In genomic region chr4:71765837-71766236, GRCh38 we compare ENCODE assay signal across 23 cellular contexts. TPM values are rescaled to one million over a fixed set of nuclear protein-coding genes. Genes with fewer than 3 reads are reported as not detected.
DNase-seq lines count a peak whose midpoint lies in the region; ATAC-seq, FAIRE-seq and TF ChIP-seq lines count a peak whose summit lies in the region.
"Had no signal": no experiment of that assay in that cellular context is flagged by ENCODE, and none has a peak within 500 bp of the region (broad histone marks: within the 10 kb centered on the region; RNA-seq: fewer than 3 reads in every experiment).

No MANE protein-coding gene starts in this region.

- H3K79me2 ChIP-seq in GM23338 (replicated peaks; ENCODE audit: insufficient read depth) (no peaks in the 10 kb centered on the region), MM.1S (ENCODE audit: low read length) (no peaks in the 10 kb centered on the region)

- DNase-seq in GM23338 (ENCODE audit: low spot score): peak; percentile 24
- DNase-seq in MM.1S: no peak
- DNase-seq in bronchial epithelial cell (ENCODE audit: low read depth): peak; percentile 4
- no peak for DNase-seq in NCI-H510A (lab: John Stamatoyannopoulos, UW)
- no peak for DNase-seq in middle frontal gyrus (ENCODE audit: extremely low spot score, low spot score)
- DNase-seq: CD4-positive, alpha-beta memory T cell; DMS153; HFFc6; NCI-H1694 treated with DMSO at 0.1 percent for 48 hours; NCI-H510A treated with DMSO at 0.1 percent for 48 hours; SW 1271 had no signal

- peaks cover 25% of the 10 kb centered on the region for H3K4me1 Mint-ChIP-seq in GM23338
- no peaks in the 10 kb centered on the region for H3K4me1 Mint-ChIP-seq in stimulated activated memory B cell treated with anti-CD40 and anti-IgM and Interleukin-4, amounts not matched to agents 10 μg/mL and 1 μg/mL and 100 μg/mL, for 72 hours
- H3K4me1 Mint-ChIP-seq: CD4-positive, alpha-beta memory T cell had no signal

- H3K9ac ChIP-seq in MM.1S (ENCODE audit: low read length) (no peak overlapping the region), iPS-18a (ENCODE audit: low read length) (no peak overlapping the region)
- H3K9ac ChIP-seq: BLaER1 had no signal

- ATAC-seq in GM23338 (peak; percentile 84), HG03196 (IDR thresholded peaks at IDR 0.05; ENCODE audit: unreplicated experiment) (no peak)
- ATAC-seq in stimulated activated memory B cell treated with anti-CD40 and anti-IgM and Interleukin-4, amounts not matched to agents 10 μg/mL and 1 μg/mL and 100 μg/mL, for 72 hours: no peak
- ATAC-seq: A549, GM12878, Right ventricle myocardium inferior had no signal

- H3K4me3 Mint-ChIP-seq in GM23338: no peak overlapping the region
- H3K4me3 Mint-ChIP-seq in stimulated activated memory B cell treated with anti-CD40 and anti-IgM and Interleukin-4, amounts not matched to agents 10 μg/mL and 1 μg/mL and 100 μg/mL, for 72 hours: no peak overlapping the region
- H3K4me3 Mint-ChIP-seq: CD4-positive, alpha-beta memory T cell; HFFc6 had no signal

- peaks cover 21% of the 10 kb centered on the region for H3K9me3 Mint-ChIP-seq in GM23338
- H3K9me3 Mint-ChIP-seq in stimulated activated memory B cell treated with anti-CD40 and anti-IgM and Interleukin-4, amounts not matched to agents 10 μg/mL and 1 μg/mL and 100 μg/mL, for 72 hours: no peaks in the 10 kb centered on the region
- H3K9me3 Mint-ChIP-seq: HFFc6 had no signal

- no peaks in the 10 kb centered on the region for H3K9me3 ChIP-seq in MM.1S (replicated peaks; ENCODE audit: insufficient read depth, low read length)
- H3K9me3 ChIP-seq in iPS-18a (ENCODE audit: control insufficient read depth, low read depth, low read length): no peaks in the 10 kb centered on the region
- H3K9me3 ChIP-seq: A549, BLaER1 had no signal

- peak overlapping the region; percentile 94 for H3K27ac Mint-ChIP-seq in GM23338
- no peak overlapping the region for H3K27ac Mint-ChIP-seq in stimulated activated memory B cell treated with anti-CD40 and anti-IgM and Interleukin-4, amounts not matched to agents 10 μg/mL and 1 μg/mL and 100 μg/mL, for 72 hours
- H3K27ac Mint-ChIP-seq: CD4-positive, alpha-beta memory T cell; HFFc6 had no signal

- H3K36me3 ChIP-seq in GM23338 (ENCODE audit: insufficient read depth) (no peaks in the 10 kb centered on the region), MM.1S (replicated peaks; ENCODE audit: insufficient read depth, low read length) (no peaks in the 10 kb centered on the region), bronchial epithelial cell (ENCODE audit: control insufficient read depth, insufficient read depth, low read length) (no peaks in the 10 kb centered on the region), iPS-18a (ENCODE audit: control insufficient read depth, low read depth, low read length) (no peaks in the 10 kb centered on the region)
- H3K36me3 ChIP-seq: BLaER1 had no signal

- H3K4me3 ChIP-seq in GM23338 (no peak overlapping the region; the same call in 1 of the 2 replicates), MM.1S (ENCODE audit: low read length) (no peak overlapping the region), bronchial epithelial cell (ENCODE audit: low read depth, low read length) (no peak overlapping the region), iPS-18a (ENCODE audit: low read length) (no peak overlapping the region)
- H3K4me3 ChIP-seq: A549, BLaER1, GM12878 had no signal

- TF ChIP-seq CTCF in GM23338 (conservative IDR thresholded peaks at IDR 0.05; ENCODE audit: low read depth in 2 of 2) (no peak), MM.1S (IDR thresholded peaks at IDR 0.05; ENCODE audit: low read length) (no peak), bronchial epithelial cell (IDR thresholded peaks at IDR 0.05; ENCODE audit: insufficient read depth, low read length, severe bottlenecking) (no peak)

- H3K4me2 ChIP-seq in GM23338: peak overlapping the region; percentile 50
- H3K4me2 ChIP-seq in MM.1S (ENCODE audit: low read depth, low read length): peak overlapping the region; percentile 40
- H3K4me2 ChIP-seq: A549, BLaER1 had no signal

- no peaks in the 10 kb centered on the region for H3K27me3 Mint-ChIP-seq in GM23338 (ENCODE audit: insufficient read depth, low read depth, poor library complexity)
- H3K27me3 Mint-ChIP-seq in stimulated activated memory B cell treated with anti-CD40 and anti-IgM and Interleukin-4, amounts not matched to agents 10 μg/mL and 1 μg/mL and 100 μg/mL, for 72 hours: peaks cover 9% of the 10 kb centered on the region

- H3K27me3 ChIP-seq in GM23338 (ENCODE audit: insufficient read depth) (no peaks in the 10 kb centered on the region), MM.1S (replicated peaks; ENCODE audit: insufficient read depth, low read length) (no peaks in the 10 kb centered on the region), bronchial epithelial cell (ENCODE audit: control insufficient read depth, insufficient read depth, low read length) (no peaks in the 10 kb centered on the region), iPS-18a (ENCODE audit: control insufficient read depth, insufficient read depth, low read length) (no peaks in the 10 kb centered on the region)
- H3K27me3 ChIP-seq: BLaER1 had no signal

- H3K9me2 ChIP-seq in GM23338 (ENCODE audit: insufficient read depth) (peaks cover 11% of the 10 kb centered on the region), MM.1S (replicated peaks; ENCODE audit: insufficient read depth, low read length) (no peaks in the 10 kb centered on the region)

- peaks cover 29% of the 10 kb centered on the region for H3K4me1 ChIP-seq in GM23338 (ENCODE audit: insufficient read depth)
- peaks cover 19% of the 10 kb centered on the region for H3K4me1 ChIP-seq in MM.1S (ENCODE audit: low read length)
- H3K4me1 ChIP-seq in iPS-18a (ENCODE audit: control insufficient read depth, low read depth, low read length): peaks cover 24% of the 10 kb centered on the region
- H3K4me1 ChIP-seq: A549, BLaER1 had no signal

- peaks cover 4% of the 10 kb centered on the region; the same call in 1 of the 2 replicates for H3F3A ChIP-seq in GM23338 (replicated peaks; ENCODE audit: low read depth)
- no peaks in the 10 kb centered on the region for H3F3A ChIP-seq in MM.1S (ENCODE audit: insufficient read depth, low read length)

- no peak for FAIRE-seq in bronchial epithelial cell (lab: Jason Lieb, UNC)
- FAIRE-seq: A549, GM12878, HTR-8/SVneo had no signal

- no peaks in the 10 kb centered on the region for H4K20me1 ChIP-seq in GM23338 (replicated peaks; ENCODE audit: insufficient read depth)
- H4K20me1 ChIP-seq in MM.1S (ENCODE audit: insufficient read depth, low read length): no peaks in the 10 kb centered on the region
- H4K20me1 ChIP-seq: BLaER1 had no signal

- H3K27ac ChIP-seq in GM23338 (ENCODE audit: low read depth) (peak overlapping the region; percentile 84), MM.1S (ENCODE audit: low read length) (peak overlapping the region; percentile 16; the same call in 1 of the 2 replicates), iPS-18a (ENCODE audit: low read length) (peak overlapping the region; percentile 4)
- H3K27ac ChIP-seq: A549, BLaER1 had no signal

- no peak overlapping the region for H2AFZ ChIP-seq in GM23338
- no peak overlapping the region for H2AFZ ChIP-seq in MM.1S (ENCODE audit: low read length)

- H3K36me3 Mint-ChIP-seq in GM23338 (ENCODE audit: low read depth): peaks cover 39% of the 10 kb centered on the region
- no peaks in the 10 kb centered on the region for H3K36me3 Mint-ChIP-seq in stimulated activated memory B cell treated with anti-CD40 and anti-IgM and Interleukin-4, amounts not matched to agents 10 μg/mL and 1 μg/mL and 100 μg/mL, for 72 hours
- H3K36me3 Mint-ChIP-seq: CD4-positive, alpha-beta memory T cell had no signal

TF ChIP-seq in GM23338, 12 proteins besides CTCF, POLR2A, EP300 and RAD21 (continues in another document):
- TF ChIP-seq ZNF331 (CRISPR knock-in tag; IDR thresholded peaks at IDR 0.05; ENCODE audit: low read depth): no peak
- peak; percentile 98 for TF ChIP-seq NANOG (IDR thresholded peaks at IDR 0.05; ENCODE audit: borderline replicate concordance)

RNA-seq across cellular contexts. Expression of gene GC, which starts 18.0 kb away (rescaled TPM):
- total RNA-seq in GM23338 (2014; rRNA removed; shearing (Covaris generic)): 0.21 TPM in 1 of 2 replicates, not detected in the other
- 0.38 and 1.7 TPM in 2 replicates for polyA plus RNA-seq in GM23338 (2016; fragmentation: Nextera tagmentation; extraction: Ambion mirVana)
- total RNA-seq in bronchial epithelial cell: not detected in 2 replicates
- total RNA-seq: CD4-positive, alpha-beta memory T cell; Daoy; H4; HFFc6; LHCN-M2; Right ventricle myocardium inferior; SK-MEL-5 had no signal
- polyA plus RNA-seq: A549; CD4-positive, alpha-beta memory T cell; GM12878 had no signal

Comparison
In these comparisons a context has a peak if more than half of its experiments do, and no peak if none do; other contexts are left out.
1. DNase-seq: peak in GM23338 (single experiment) and bronchial epithelial cell (single experiment); none in MM.1S (single experiment), NCI-H510A (single experiment) and middle frontal gyrus (single experiment).
2. H3K27ac ChIP-seq: peak in every context shown above with its lines; median percentile 84 in GM23338; 16 in MM.1S; 4 in iPS-18a.